Comparison of ENCODE assay signal across 7 cellular contexts in genomic region chr4:173025131-173025530, GRCh38.
A peak's percentile ranks its signal among the peaks of the same experiment; 100 is the strongest.
DNase-seq lines count a peak whose midpoint lies in the region; ATAC-seq and TF ChIP-seq lines count a peak whose summit lies in the region.

No MANE protein-coding gene starts in this region.

- no peaks in the 10 kb centered on the region for H3K27me3 ChIP-seq in hepatocyte
- H3K27me3 ChIP-seq in skeletal muscle satellite cell (ENCODE audit: control insufficient read depth, insufficient read depth, low read length): peaks cover 4% of the 10 kb centered on the region

- H3K4me2 ChIP-seq in hepatocyte: no peak overlapping the region
- peak overlapping the region; percentile 5 for H3K4me2 ChIP-seq in skeletal muscle satellite cell (ENCODE audit: low read length)

- H3K36me3 ChIP-seq in hepatocyte (replicated peaks; ENCODE audit: insufficient read depth, low read depth) (no peaks in the 10 kb centered on the region), skeletal muscle satellite cell (ENCODE audit: insufficient read depth, low read length) (no peaks in the 10 kb centered on the region)

- H3K4me3 ChIP-seq in hepatocyte (no peak overlapping the region), skeletal muscle satellite cell (ENCODE audit: low read length) (no peak overlapping the region)

- H3K9me2 ChIP-seq in hepatocyte (replicated peaks; ENCODE audit: insufficient read depth): no peaks in the 10 kb centered on the region

- WGBS in hepatocyte (ENCODE audit: low lambda C conversion rate, missing lambda C conversion rate): 94% methylated on average over 1 of the region's 1 CpG

- no peak overlapping the region for H3K27ac ChIP-seq in hepatocyte

- no peaks in the 10 kb centered on the region for H4K20me1 ChIP-seq in hepatocyte (ENCODE audit: insufficient read depth, poor library complexity, severe bottlenecking)

- peak; percentile 77 for DNase-seq in ELR (ENCODE audit: low read depth)
- DNase-seq in NCI-H446 treated with DMSO at 0.1 percent for 48 hours (lab: John Stamatoyannopoulos, UW): peak; percentile 37
- peak; percentile 46 for DNase-seq in amniotic stem cell (lab: John Stamatoyannopoulos, UW)
- DNase-seq in hepatocyte (ENCODE audit: low spot score): peak; percentile 84

- no peaks in the 10 kb centered on the region for H3K9me3 ChIP-seq in hepatocyte (ENCODE audit: low read depth)
- no peaks in the 10 kb centered on the region for H3K9me3 ChIP-seq in skeletal muscle satellite cell (replicated peaks; ENCODE audit: low read length)

- TF ChIP-seq CTCF in hepatocyte (IDR thresholded peaks at IDR 0.05; ENCODE audit: poor library complexity): peak; percentile 71

- H3K4me1 ChIP-seq in hepatocyte (ENCODE audit: insufficient read depth) (no peaks in the 10 kb centered on the region), skeletal muscle satellite cell (ENCODE audit: control insufficient read depth, insufficient read depth, low read length) (no peaks in the 10 kb centered on the region)

- H3K79me2 ChIP-seq in hepatocyte: no peaks in the 10 kb centered on the region

- ATAC-seq in GM19397 (IDR thresholded peaks at IDR 0.05; ENCODE audit: unreplicated experiment) (peak; percentile 69), HG03378 (IDR thresholded peaks at IDR 0.05; ENCODE audit: unreplicated experiment) (peak; percentile 89)

- H2AFZ ChIP-seq in hepatocyte: no peak overlapping the region

- H3K9ac ChIP-seq in skeletal muscle satellite cell (ENCODE audit: low read depth, low read length): no peak overlapping the region
